ENCODE assay signal across 19 cellular contexts in genomic region chr7:92415225-92415624, GRCh38. TPM values are rescaled to one million over a fixed set of nuclear protein-coding genes. Genes with fewer than 3 reads are reported as not detected.
DNase-seq lines count a peak whose midpoint lies in the region; ATAC-seq, FAIRE-seq and TF ChIP-seq lines count a peak whose summit lies in the region.
"Had no signal": no experiment of that assay in that cellular context is flagged by ENCODE, and none has a peak within 500 bp of the region (broad histone marks: within the 10 kb centered on the region; RNA-seq: fewer than 3 reads in every experiment).

No MANE protein-coding gene starts in this region.

- POLR2A ChIA-PET in HepG2 (lab: Yijun Ruan, JAX) (no interaction called here), K562 (lab: Yijun Ruan, JAX) (interaction anchor here (1.3 kb wide), 1 partner anchor 32 kb away, joined by 3 read pairs; the partner anchor contains the start of gene GATAD1)

- H3K9me1 ChIP-seq in K562 (ENCODE audit: control insufficient read depth, insufficient read depth, low read length): no peaks in the 10 kb centered on the region

- H3K27ac ChIP-seq in HepG2 (ENCODE audit: extremely low read length, insufficient read depth, low read length): no peak overlapping the region
- H3K27ac ChIP-seq in right lobe of liver: no peak overlapping the region
- H3K27ac ChIP-seq in K562 (ENCODE audit: extremely low read depth, low read depth, low read length): no peak overlapping the region
- H3K27ac ChIP-seq in gastroesophageal sphincter: no peak overlapping the region
- H3K27ac ChIP-seq: 22Rv1; BLaER1 treated with 17β-estradiol and CSF1 and Interleukin-3, amounts not matched to agents 10 nM and 100 nM; Peyer's patch; SJSA1 had no signal

- TF ChIP-seq RAD21 in HepG2 (CRISPR knock-in tag; IDR thresholded peaks at IDR 0.05) (no peak), K562 (CRISPR knock-in tag; conservative IDR thresholded peaks at IDR 0.05 in 1 of 2, IDR thresholded peaks at IDR 0.05 in 1 of 2) (no peak)

- no peak for DNase-seq in HepG2 (ENCODE audit: low spot score)
- DNase-seq in right lobe of liver: no peak
- no peak for DNase-seq in K562 (ENCODE audit: extremely low read depth in 1 of 4, low spot score in 3 of 4)
- DNase-seq in glomerular visceral epithelial cell (ENCODE audit: extremely low spot score): no peak
- no peak for DNase-seq in stimulated activated CD8-positive, alpha-beta memory T cell treated with anti-CD3 and anti-CD28 coated beads, Interleukin-4, amount 100 ng/mL, for 48 hours
- DNase-seq: H7; NCI-H1105; NCI-H1694; NK-92 treated with Interleukin-12 subunit alpha and Interleukin-12 subunit beta, amount 100 ng/mL, for 24 hours; Peyer's patch had no signal

- FAIRE-seq in HepG2 (lab: Jason Lieb, UNC): no peak
- FAIRE-seq in K562 (lab: Jason Lieb, UNC): no peak
- FAIRE-seq: D721Med, GM12892, GM18507 had no signal

- intact Hi-C loops in HepG2 (cut with micrococcal nuclease; ENCODE audit: unreplicated experiment): no loop called here
- intact Hi-C loops in right lobe of liver (cut with DNase I): no loop called here
- intact Hi-C loops in K562 (cut with micrococcal nuclease): loop anchor here (10.0 kb wide), 1 partner anchor 470 kb away; the partner anchor contains the start of gene AKAP9

- H3K4me3 ChIP-seq in HepG2 (replicated peaks in 1 of 3; ENCODE audit: insufficient read depth in 1 of 3, low read depth in 2 of 3, low read length in 3 of 3) (no peak overlapping the region), right lobe of liver (no peak overlapping the region), K562 (no peak overlapping the region), gastroesophageal sphincter (no peak overlapping the region)
- H3K4me3 ChIP-seq: BLaER1 treated with 17β-estradiol and CSF1 and Interleukin-3, amounts not matched to agents 10 nM and 100 nM; Peyer's patch; SJSA1 had no signal

- no peaks in the 10 kb centered on the region for H4K20me1 ChIP-seq in HepG2 (ENCODE audit: insufficient read depth, low read length)
- H4K20me1 ChIP-seq in K562 (replicated peaks; ENCODE audit: control insufficient read depth, insufficient read depth, low read length): no peaks in the 10 kb centered on the region
- H4K20me1 ChIP-seq: BLaER1 treated with 17β-estradiol and CSF1 and Interleukin-3, amounts not matched to agents 10 nM and 100 nM had no signal

- no peak overlapping the region for H3K4me2 ChIP-seq in HepG2 (ENCODE audit: low read depth, low read length)
- no peak overlapping the region for H3K4me2 ChIP-seq in K562 (ENCODE audit: insufficient read depth, low read length)
- H3K4me2 ChIP-seq: BLaER1 treated with 17β-estradiol and CSF1 and Interleukin-3, amounts not matched to agents 10 nM and 100 nM had no signal

- no peak overlapping the region for H3K9ac ChIP-seq in HepG2 (ENCODE audit: insufficient read depth, low read depth, low read length)
- H3K9ac ChIP-seq in K562 (ENCODE audit: insufficient read depth in 1 of 2, low read depth in 2 of 2, low read length in 2 of 2): no peak overlapping the region
- H3K9ac ChIP-seq: BLaER1 treated with 17β-estradiol and CSF1 and Interleukin-3, amounts not matched to agents 10 nM and 100 nM had no signal

- no peaks in the 10 kb centered on the region for H3K4me1 ChIP-seq in HepG2 (ENCODE audit: insufficient read depth, low read length)
- no peaks in the 10 kb centered on the region for H3K4me1 ChIP-seq in right lobe of liver
- H3K4me1 ChIP-seq in K562 (replicated peaks in 1 of 2; ENCODE audit: control insufficient read depth in 2 of 2, insufficient read depth in 2 of 2, low read length in 2 of 2): no peaks in the 10 kb centered on the region
- no peaks in the 10 kb centered on the region for H3K4me1 ChIP-seq in gastroesophageal sphincter
- H3K4me1 ChIP-seq: BLaER1 treated with 17β-estradiol and CSF1 and Interleukin-3, amounts not matched to agents 10 nM and 100 nM; Peyer's patch; SJSA1 had no signal

- H3K27me3 ChIP-seq in HepG2 (ENCODE audit: control insufficient read depth in 1 of 2, insufficient read depth in 2 of 2, low read length in 2 of 2) (peaks cover 1 to 7% of the 10 kb centered on the region in 2 experiments; a peak in 1 of 5 replicates), right lobe of liver (no peaks in the 10 kb centered on the region), K562 (ENCODE audit: control insufficient read depth in 2 of 2, insufficient read depth in 2 of 2, low read length in 2 of 2) (no peaks in the 10 kb centered on the region), gastroesophageal sphincter (peaks cover 7% of the 10 kb centered on the region)
- H3K27me3 ChIP-seq: BLaER1 treated with 17β-estradiol and CSF1 and Interleukin-3, amounts not matched to agents 10 nM and 100 nM; Peyer's patch; SJSA1 had no signal

- no peak for TF ChIP-seq POLR2A in HepG2 (IDR thresholded peaks at IDR 0.05; ENCODE audit: insufficient read depth in 1 of 2, low read depth in 2 of 2, low read length in 2 of 2)
- TF ChIP-seq POLR2A in right lobe of liver (IDR thresholded peaks at IDR 0.05): no peak
- no peak for TF ChIP-seq POLR2A in K562 (conservative IDR thresholded peaks at IDR 0.05)
- no peak for TF ChIP-seq POLR2A in gastroesophageal sphincter (IDR thresholded peaks at IDR 0.05)

- H3K9me3 ChIP-seq in HepG2 (ENCODE audit: low read length) (no peaks in the 10 kb centered on the region), right lobe of liver (no peaks in the 10 kb centered on the region), K562 (replicated peaks; ENCODE audit: control insufficient read depth, insufficient read depth, low read depth, low read length) (no peaks in the 10 kb centered on the region), gastroesophageal sphincter (no peaks in the 10 kb centered on the region)
- H3K9me3 ChIP-seq: BLaER1 treated with 17β-estradiol and CSF1 and Interleukin-3, amounts not matched to agents 10 nM and 100 nM; Peyer's patch; SJSA1 had no signal

- CTCF ChIA-PET in HepG2 (lab: Yijun Ruan, JAX; ENCODE audit: low intra/inter-chr PET ratio, low total read pairs) (no interaction called here), K562 (lab: Yijun Ruan, JAX; ENCODE audit: low intra/inter-chr PET ratio) (no interaction called here)

- TF ChIP-seq CTCF in HepG2 (CRISPR knock-in tag; IDR thresholded peaks at IDR 0.05) (no peak), right lobe of liver (IDR thresholded peaks at IDR 0.05) (no peak), K562 (IDR thresholded peaks at IDR 0.05 in 2 of 3, conservative IDR thresholded peaks at IDR 0.05 in 1 of 3; ENCODE audit: insufficient read depth in 2 of 3, low read depth in 1 of 3, low read length in 3 of 3) (no peak), gastroesophageal sphincter (IDR thresholded peaks at IDR 0.05) (no peak)

- in situ Hi-C loops in HepG2 (cut with HindIII; ENCODE audit: extremely low pct_ligation_motif_present, low pct_unique_long_range_greater_than_20kb): no loop called here
- in situ Hi-C loops in K562 (cut with MboI): no loop called here

- TF ChIP-seq EP300 in HepG2 (IDR thresholded peaks at IDR 0.05; ENCODE audit: low read depth in 2 of 2, low read length in 2 of 2) (no peak), HepG2 (CRISPR knock-in tag; IDR thresholded peaks at IDR 0.05; ENCODE audit: borderline replicate concordance) (no peak), K562 (IDR thresholded peaks at IDR 0.05; ENCODE audit: low read length) (no peak), gastroesophageal sphincter (IDR thresholded peaks at IDR 0.05) (no peak)

- H3K36me3 ChIP-seq in HepG2 (replicated peaks in 1 of 2; ENCODE audit: control insufficient read depth in 1 of 2, insufficient read depth in 2 of 2, low read length in 2 of 2) (no peaks in the 10 kb centered on the region), right lobe of liver (no peaks in the 10 kb centered on the region), K562 (ENCODE audit: control insufficient read depth, insufficient read depth, low read length) (no peaks in the 10 kb centered on the region), gastroesophageal sphincter (no peaks in the 10 kb centered on the region)
- H3K36me3 ChIP-seq: BLaER1 treated with 17β-estradiol and CSF1 and Interleukin-3, amounts not matched to agents 10 nM and 100 nM; Peyer's patch; SJSA1 had no signal

- WGBS in HepG2 (ENCODE audit: low lambda C conversion rate): 24% methylated on average over 5 of the region's 5 CpGs
- WGBS in right lobe of liver (ENCODE audit: insufficient coverage, low coverage, low lambda C conversion rate, missing lambda C conversion rate): 75% methylated on average over 5 of the region's 5 CpGs
- WGBS in K562 (ENCODE audit: insufficient coverage, low coverage, missing lambda C conversion rate): 39% methylated on average over 5 of the region's 5 CpGs
- 56 to 63% methylated on average over 5 of the region's 5 CpGs for WGBS in gastroesophageal sphincter (ENCODE audit: low coverage in 1 of 2), 2 donors

- ATAC-seq in HepG2 (peak; percentile 43; the same call in 1 of the 3 replicates), right lobe of liver (no peak), K562 (no peak), gastroesophageal sphincter (peak; percentile 52), HG03045 (IDR thresholded peaks at IDR 0.05; ENCODE audit: unreplicated experiment) (no peak), GM21515 (IDR thresholded peaks at IDR 0.05; ENCODE audit: unreplicated experiment) (no peak)

- BruUV-seq in HepG2 (replicated peaks; lab: Mats Ljungman, UMichigan) (no TSS peak), K562 (replicated peaks; lab: Mats Ljungman, UMichigan) (no TSS peak)

- H3K79me2 ChIP-seq in HepG2 (ENCODE audit: insufficient read depth, low read length) (no peaks in the 10 kb centered on the region), K562 (ENCODE audit: control insufficient read depth, insufficient read depth, low read length) (no peaks in the 10 kb centered on the region)

- H2AFZ ChIP-seq in HepG2 (ENCODE audit: low read length): no peak overlapping the region
- H2AFZ ChIP-seq in K562 (ENCODE audit: low read depth, low read length): peak overlapping the region; percentile 16; the same call in 1 of the 2 replicates

RNA-seq across cellular contexts. Expression of gene GATAD1, which starts 32.1 kb away (rescaled TPM):
- total RNA-seq in HepG2 (2016; rRNA removed; fragmentation: Illumina TruSeq; extraction: Trizol) (16.2 and 20.6 TPM in 2 replicates), right lobe of liver (10 to 100 TPM; 11.5 to 16.8 (median 14.0) TPM), K562 (2014; rRNA removed) (24.6 and 34.7 TPM in 2 replicates), K562 (2014; rRNA removed; fragmentation: Illumina TruSeq; extraction: Trizol) (34.3 and 37.4 TPM in 2 replicates), K562 (2015; rRNA removed; fragmentation: Illumina TruSeq; extraction: Trizol) (34.6 and 37.1 TPM in 2 replicates), K562 (2021) (25.0 and 27.5 TPM in 2 replicates), gastroesophageal sphincter (10 to 100 TPM; 25.5 to 57.7 (median 32.2) TPM)
- 4.8 and 5.2 TPM in 2 replicates for total RNA-seq in HepG2 (2016; cell fraction: cytosol; rRNA removed; fragmentation: Illumina TruSeq; extraction: Trizol; ENCODE audit: low read depth)
- total RNA-seq in HepG2 (2016; cell fraction: insoluble cytoplasmic fraction; rRNA removed; fragmentation: Illumina TruSeq; extraction: Trizol): 16.4 and 19.7 TPM in 2 replicates
- 14.5 and 15.8 TPM in 2 replicates for total RNA-seq in HepG2 (2016; cell fraction: membrane; rRNA removed; fragmentation: Illumina TruSeq; extraction: Trizol)
- total RNA-seq in HepG2 (2016; cell fraction: nucleus; rRNA removed; fragmentation: Illumina TruSeq; extraction: Trizol): 23.8 and 26.1 TPM in 2 replicates
- polyA plus RNA-seq in HepG2 (2011; rRNA removed) (36.3 and 42.1 TPM in 2 replicates), K562 (2011; rRNA removed) (54.9 and 67.7 TPM in 2 replicates), K562 (2014; fragmentation: Illumina TruSeq; extraction: Trizol) (34.1 and 40.8 TPM in 2 replicates), K562 (2014; fragmentation: Nextera tagmentation; extraction: Ambion mirVana) (1 to 10 TPM; 9.3 to 9.4 TPM), K562 (2014; rRNA removed) (37.2 and 39.2 TPM in 2 replicates)
- 16.2 and 22.4 TPM in 2 replicates for polyA plus RNA-seq in HepG2 (2011; cell fraction: cytosol; rRNA removed)
- polyA plus RNA-seq in HepG2 (2011; cell fraction: nucleus; rRNA removed): 23.9 and 33.1 TPM in 2 replicates
- polyA plus RNA-seq in HepG2 (2012): 23.9 and 25.0 TPM in 2 replicates
- polyA plus RNA-seq in HepG2 (2016; cell fraction: cytosol; fragmentation: Illumina TruSeq; extraction: Trizol; ENCODE audit: low read depth): 4.0 and 4.5 TPM in 2 replicates
- polyA plus RNA-seq in HepG2 (2016; cell fraction: insoluble cytoplasmic fraction; fragmentation: Illumina TruSeq; extraction: Trizol; ENCODE audit: low read depth): 21.6 and 22.3 TPM in 2 replicates
- polyA plus RNA-seq in HepG2 (2016; cell fraction: membrane; fragmentation: Illumina TruSeq; extraction: Trizol; ENCODE audit: low read depth): 9.4 and 11.1 TPM in 2 replicates
- 46.3 and 50.1 TPM in 2 replicates for polyA plus RNA-seq in HepG2 (2016; cell fraction: nucleus; fragmentation: Illumina TruSeq; extraction: Trizol; ENCODE audit: insufficient read depth, low read depth)
- 19.0 and 26.5 TPM in 2 replicates for polyA minus RNA-seq in HepG2 (2011; rRNA and poly(A)+ RNA removed; ENCODE audit: low replicate concordance)
- polyA minus RNA-seq in HepG2 (2011; cell fraction: cytosol; rRNA and poly(A)+ RNA removed): 11.0 and 14.0 TPM in 2 replicates
- 64.0 and 72.0 TPM in 2 replicates for polyA minus RNA-seq in HepG2 (2011; cell fraction: nucleus; rRNA and poly(A)+ RNA removed)
- 74.9 and 145 TPM in 2 replicates for total RNA-seq in K562 (2011; cell fraction: chromatin; rRNA removed; ENCODE audit: low replicate concordance)
- total RNA-seq in K562 (2011; cell fraction: nucleolus; rRNA removed): 54.0 and 59.3 TPM in 2 replicates
- 82.3 and 137 TPM in 2 replicates for total RNA-seq in K562 (2011; cell fraction: nucleoplasm; rRNA removed)
- polyA plus RNA-seq in K562 (2011; cell fraction: cytosol; rRNA removed): 21.4 and 35.1 TPM in 2 replicates
- polyA plus RNA-seq in K562 (2011; cell fraction: nucleus; rRNA removed): 47.7 TPM in 2 replicates
- polyA plus RNA-seq in K562 (2012): 19.0 and 41.6 TPM in 2 replicates
- polyA minus RNA-seq in K562 (2011; rRNA and poly(A)+ RNA removed): 44.5 and 46.3 TPM in 2 replicates
- 13.2 and 19.8 TPM in 2 replicates for polyA minus RNA-seq in K562 (2011; cell fraction: cytosol; rRNA and poly(A)+ RNA removed)
- 59.0 and 88.5 TPM in 2 replicates for polyA minus RNA-seq in K562 (2011; cell fraction: nucleus; rRNA and poly(A)+ RNA removed)

Comparison
In these comparisons a context has a peak if more than half of its experiments do, and no peak if none do; other contexts are left out.
1. ATAC-seq: peak in HepG2 (single experiment) and gastroesophageal sphincter (single experiment); none in right lobe of liver (0 of 4), K562 (single experiment), HG03045 (single experiment) and GM21515 (single experiment).